Comparison of ENCODE assay signal across 8 cellular contexts in genomic region chr20:45415822-45416637, GRCh38. TPM values are rescaled to one million over a fixed set of nuclear protein-coding genes. Genes with fewer than 3 reads are reported as not detected.
DNase-seq lines count a peak whose midpoint lies in the region; ATAC-seq and TF ChIP-seq lines count a peak whose summit lies in the region.

PIGT (plus strand) TSS chr20:45416141; CDS start chr20:45416157, 16 bp downstream.

- H3K9ac ChIP-seq in liver (ENCODE audit: low read depth in 1 of 2, low read length in 2 of 2), result peak within 1 kb of the TSS; percentile 53 to 62

- H3K27me3 ChIP-seq in liver (ENCODE audit: control insufficient read depth in 4 of 4, insufficient read depth in 4 of 4, low read length in 3 of 4), result no peaks in the 10 kb centered on the region

- TF ChIP-seq CTCF in liver (IDR thresholded peaks at IDR 0.05; ENCODE audit: low read depth, low read length, missing input control), result peak; percentile 3

- ATAC-seq in GM19328 (IDR thresholded peaks at IDR 0.05; ENCODE audit: unreplicated experiment) (peak; percentile 71), HG03469 (IDR thresholded peaks at IDR 0.05; ENCODE audit: unreplicated experiment) (peak; percentile 38)

- H3K4me1 ChIP-seq in liver (ENCODE audit: control insufficient read depth in 4 of 4, insufficient read depth in 4 of 4, low read length in 3 of 4), result peaks cover 7 to 23% (median 12%) of the 10 kb centered on the region in 4 donors

- under 1% methylated on average over 52 of the region's 52 CpGs for WGBS in liver

- H3K4me3 ChIP-seq in liver (ENCODE audit: low read depth in 1 of 3, low read length in 3 of 3), result peak within 1 kb of the TSS; percentile 72 to 87 (median 80)

- no peaks in the 10 kb centered on the region for H3K9me3 ChIP-seq in liver (ENCODE audit: control insufficient read depth in 4 of 4, low read length in 3 of 4)

- H3K27ac ChIP-seq in liver (ENCODE audit: low read depth in 1 of 2, low read length in 2 of 2), result peak within 1 kb of the TSS; percentile 60 to 61

- DNase-seq in C1 segment of cervical spinal cord (lab: John Stamatoyannopoulos, UW), result peak; percentile 14 to 88 (median 82)
- DNase-seq in NCI-H774 (lab: John Stamatoyannopoulos, UW), result peak; percentile 86
- DNase-seq in activated CD4-positive, alpha-beta T cell treated with anti-CD3 and anti-CD28 coated beads, Interleukin-2, amount 50 U/mL, for 24 hours (ENCODE audit: low read depth in 1 of 2, low spot score in 1 of 2), result peak; percentile 64 to 87
- peak; percentile 88 for DNase-seq in dermis blood vessel endothelial cell
- peak; percentile 83 for DNase-seq in stimulated activated CD4-positive, alpha-beta T cell treated with anti-CD3 and anti-CD28 coated beads, Interleukin-4, amount 100 ng/mL, for 1 hour

- H3K36me3 ChIP-seq in liver (ENCODE audit: control insufficient read depth in 4 of 4, insufficient read depth in 3 of 4, low read depth in 1 of 4, low read length in 3 of 4), result peaks cover 3 to 14% (median 8%) of the 10 kb centered on the region in 4 donors

- peak in 1 of 2 donors; percentile 36 for TF ChIP-seq RAD21 in liver (IDR thresholded peaks at IDR 0.05)

TF ChIP-seq in liver, 16 proteins besides CTCF, POLR2A, EP300 and RAD21:
- peak; percentile 53 for TF ChIP-seq MAX (IDR thresholded peaks at IDR 0.05)
- TF ChIP-seq FOXA1 (IDR thresholded peaks at IDR 0.05), result no peak
- TF ChIP-seq REST (IDR thresholded peaks at IDR 0.05), result peak; percentile 43
- no peak for TF ChIP-seq HNF4A (conservative IDR thresholded peaks at IDR 0.05)
- TF ChIP-seq JUND (IDR thresholded peaks at IDR 0.05), result no peak
- peak; percentile 50 for TF ChIP-seq SP1 (IDR thresholded peaks at IDR 0.05)
- TF ChIP-seq TAF1 (conservative IDR thresholded peaks at IDR 0.05), result peak; percentile 46
- TF ChIP-seq HNF4G (IDR thresholded peaks at IDR 0.05), result no peak
- no peak for TF ChIP-seq NR2F2 (IDR thresholded peaks at IDR 0.05)
- peak; percentile 99 for TF ChIP-seq YY1 (IDR thresholded peaks at IDR 0.05)
- TF ChIP-seq ZBTB33 (IDR thresholded peaks at IDR 0.05), result no peak
- peak; percentile 59 to 81 for TF ChIP-seq EGR1 (IDR thresholded peaks at IDR 0.05; ENCODE audit: low read depth in 2 of 2)
- TF ChIP-seq RXRA (IDR thresholded peaks at IDR 0.05), result peak in 1 of 2 donors; percentile 4
- TF ChIP-seq ATF3 (IDR thresholded peaks at IDR 0.05), result no peak
- no peak for TF ChIP-seq FOXA2 (IDR thresholded peaks at IDR 0.05)
- peak; percentile 81 to 97 for TF ChIP-seq GABPA (IDR thresholded peaks at IDR 0.05 in 1 of 2, conservative IDR thresholded peaks at IDR 0.05 in 1 of 2)

RNA-seq across cellular contexts. Expression of gene PIGT, which starts in this region (rescaled TPM):
- 23.8 and 32.4 TPM in 2 replicates for total RNA-seq in dermis blood vessel endothelial cell
- total RNA-seq in liver, result 10 to 100 TPM; 14.4 to 20.7 TPM
- polyA plus RNA-seq in liver, result 10 to 100 TPM; 47.6 to 64.5 TPM

Comparison
In these comparisons a context has a peak if more than half of its experiments do, and no peak if none do; other contexts are left out.
1. Peak in every context shown above with its lines: DNase-seq, ATAC-seq, H3K4me3 ChIP-seq and H3K27ac ChIP-seq.